11 cellular contexts compared by ENCODE assay signal in the genomic region with DNA sequence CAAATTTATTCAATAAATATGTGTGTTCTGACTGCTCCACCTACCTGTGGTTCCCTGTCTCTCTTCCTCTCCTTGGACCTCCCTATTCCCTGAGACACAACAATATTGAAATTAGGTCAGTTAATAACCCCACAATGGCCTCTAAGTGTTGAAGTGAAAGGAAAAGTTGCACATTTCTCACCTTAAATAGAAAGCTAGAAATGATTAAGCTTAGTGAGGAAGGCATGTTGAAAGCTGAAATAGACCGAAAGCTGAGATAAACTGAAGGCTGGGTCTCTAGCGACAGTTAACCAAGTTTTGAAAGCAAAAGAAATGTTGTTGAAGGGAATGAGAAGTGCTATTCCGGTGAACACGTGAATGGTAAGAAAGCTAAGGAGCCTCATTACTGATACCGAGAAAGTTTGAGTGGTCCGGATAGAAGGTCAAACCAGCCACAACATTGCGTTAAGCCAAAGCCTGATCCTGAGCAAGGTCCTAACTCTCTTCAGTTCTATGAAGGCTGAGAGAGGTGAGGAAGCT. TPM values are rescaled to one million over a fixed set of nuclear protein-coding genes. Genes with fewer than 3 reads are reported as not detected.
DNase-seq lines count a peak whose midpoint lies in the region; ATAC-seq and TF ChIP-seq lines count a peak whose summit lies in the region.
"Had no signal": no experiment of that assay in that cellular context is flagged by ENCODE, and none has a peak within 500 bp of the region (broad histone marks: within the 10 kb centered on the region; RNA-seq: fewer than 3 reads in every experiment).

No MANE protein-coding gene starts in this region.

- peaks cover 1% of the 10 kb centered on the region for H3K27me3 Mint-ChIP-seq in activated CD8-positive, alpha-beta T cell treated with anti-CD3 and anti-CD28 coated beads for 36 hours
- no peaks in the 10 kb centered on the region for H3K27me3 Mint-ChIP-seq in activated CD8-positive, alpha-beta T cell treated with anti-CD3 and anti-CD28 coated beads, Interleukin-2, amount 10 ng/mL, durations not matched to agents 7 days and 5 days (ENCODE audit: low read depth)
- no peaks in the 10 kb centered on the region for H3K27me3 Mint-ChIP-seq in stimulated activated naive B cell treated with anti-CD40 and anti-IgM and Interleukin-4, amounts not matched to agents 10 μg/mL and 1 μg/mL and 100 μg/mL, for 72 hours

- no peaks in the 10 kb centered on the region for H3K36me3 Mint-ChIP-seq in activated CD8-positive, alpha-beta T cell treated with anti-CD3 and anti-CD28 coated beads for 36 hours (ENCODE audit: low read depth)
- no peaks in the 10 kb centered on the region for H3K36me3 Mint-ChIP-seq in activated CD8-positive, alpha-beta T cell treated with anti-CD3 and anti-CD28 coated beads, Interleukin-2, amount 10 ng/mL, durations not matched to agents 7 days and 5 days (ENCODE audit: low read depth)
- H3K36me3 Mint-ChIP-seq in stimulated activated naive B cell treated with anti-CD40 and anti-IgM and Interleukin-4, amounts not matched to agents 10 μg/mL and 1 μg/mL and 100 μg/mL, for 72 hours = peaks cover 4 to 9% of the 10 kb centered on the region in 2 donors

- no peaks in the 10 kb centered on the region for H3K27me3 ChIP-seq in adrenal gland
- H3K27me3 ChIP-seq: right atrium auricular region had no signal

- H3K27ac Mint-ChIP-seq in activated CD8-positive, alpha-beta T cell treated with anti-CD3 and anti-CD28 coated beads for 36 hours = peak overlapping the region; percentile 74
- H3K27ac Mint-ChIP-seq in activated CD8-positive, alpha-beta T cell treated with anti-CD3 and anti-CD28 coated beads, Interleukin-2, amount 10 ng/mL, durations not matched to agents 7 days and 5 days = no peak overlapping the region
- peak overlapping the region; percentile 52 for H3K27ac Mint-ChIP-seq in stimulated activated naive B cell treated with anti-CD40 and anti-IgM and Interleukin-4, amounts not matched to agents 10 μg/mL and 1 μg/mL and 100 μg/mL, for 72 hours

- no peak for DNase-seq in activated CD8-positive, alpha-beta T cell treated with anti-CD3 and anti-CD28 coated beads for 36 hours
- DNase-seq in activated CD8-positive, alpha-beta T cell treated with anti-CD3 and anti-CD28 coated beads, Interleukin-2, amount 10 ng/mL, durations not matched to agents 7 days and 5 days = no peak
- no peak for DNase-seq in stimulated activated naive B cell treated with anti-CD40 and anti-IgM and Interleukin-4, amounts not matched to agents 10 μg/mL and 1 μg/mL and 100 μg/mL, for 72 hours
- DNase-seq in mucosa of gallbladder (ENCODE audit: low spot score) (no peak), hepatic stellate cell (ENCODE audit: low spot score) (no peak), adrenal gland (no peak)
- DNase-seq: MV-4-11 had no signal

- no peak for TF ChIP-seq CTCF in activated CD8-positive, alpha-beta T cell treated with anti-CD3 and anti-CD28 coated beads for 36 hours (IDR thresholded peaks at IDR 0.05)
- TF ChIP-seq CTCF in adrenal gland (IDR thresholded peaks at IDR 0.05) = no peak

- POLR2A ChIA-PET in activated CD8-positive, alpha-beta T cell treated with anti-CD3 and anti-CD28 coated beads for 36 hours (lab: Charles Lee) = interaction anchor here (0.7 to 0.9 kb wide), 3 partner anchors 13 to 648 kb away, joined by 3 read pairs; no protein-coding TSS in a partner anchor
- POLR2A ChIA-PET in activated CD8-positive, alpha-beta T cell treated with anti-CD3 and anti-CD28 coated beads, Interleukin-2, amount 10 ng/mL, durations not matched to agents 7 days and 5 days (lab: Charles Lee) = interaction anchor here (1.2 kb wide), 1 partner anchor 12 kb away, joined by 6 read pairs; no protein-coding TSS in a partner anchor

- CTCF ChIA-PET in activated CD8-positive, alpha-beta T cell treated with anti-CD3 and anti-CD28 coated beads for 36 hours (lab: Charles Lee) = interaction anchor here (0.9 to 1.2 kb wide), 5 partner anchors 23 to 389 kb away, joined by 3 read pairs; no protein-coding TSS in a partner anchor
- CTCF ChIA-PET in activated CD8-positive, alpha-beta T cell treated with anti-CD3 and anti-CD28 coated beads, Interleukin-2, amount 10 ng/mL, durations not matched to agents 7 days and 5 days (lab: Charles Lee) = interaction anchor here (1.3 to 1.4 kb wide), 3 partner anchors 10 to 35 kb away, joined by 4 read pairs; no protein-coding TSS in a partner anchor

- H3K4me1 ChIP-seq in adrenal gland (replicated peaks in 1 of 2) = peaks cover 2 to 13% of the 10 kb centered on the region in 2 donors

- intact Hi-C loops in activated CD8-positive, alpha-beta T cell treated with anti-CD3 and anti-CD28 coated beads for 36 hours (cut with micrococcal nuclease) = no loop called here
- intact Hi-C loops in adrenal gland (cut with DNase I) = no loop called here

- no peak for TF ChIP-seq POLR2A in adrenal gland (IDR thresholded peaks at IDR 0.05)

- peaks cover 14% of the 10 kb centered on the region for H3K4me1 Mint-ChIP-seq in activated CD8-positive, alpha-beta T cell treated with anti-CD3 and anti-CD28 coated beads for 36 hours (ENCODE audit: low read depth)
- peaks cover 6% of the 10 kb centered on the region for H3K4me1 Mint-ChIP-seq in activated CD8-positive, alpha-beta T cell treated with anti-CD3 and anti-CD28 coated beads, Interleukin-2, amount 10 ng/mL, durations not matched to agents 7 days and 5 days (ENCODE audit: low read depth)
- H3K4me1 Mint-ChIP-seq in stimulated activated naive B cell treated with anti-CD40 and anti-IgM and Interleukin-4, amounts not matched to agents 10 μg/mL and 1 μg/mL and 100 μg/mL, for 72 hours = peaks cover 37 to 55% of the 10 kb centered on the region in 2 donors

- no peak overlapping the region for H3K27ac ChIP-seq in adrenal gland
- H3K27ac ChIP-seq: A549, right atrium auricular region had no signal

- no peaks in the 10 kb centered on the region for H3K36me3 ChIP-seq in adrenal gland (replicated peaks in 1 of 2)
- H3K36me3 ChIP-seq: right atrium auricular region had no signal

- ATAC-seq in activated CD8-positive, alpha-beta T cell treated with anti-CD3 and anti-CD28 coated beads for 36 hours = peak; percentile 86
- no peak for ATAC-seq in activated CD8-positive, alpha-beta T cell treated with anti-CD3 and anti-CD28 coated beads, Interleukin-2, amount 10 ng/mL, durations not matched to agents 7 days and 5 days
- ATAC-seq in GM21717 (IDR thresholded peaks at IDR 0.05; ENCODE audit: unreplicated experiment) (peak; percentile 96), HG03378 (IDR thresholded peaks at IDR 0.05; ENCODE audit: unreplicated experiment) (peak; percentile 96)
- ATAC-seq in stimulated activated naive B cell treated with anti-CD40 and anti-IgM and Interleukin-4, amounts not matched to agents 10 μg/mL and 1 μg/mL and 100 μg/mL, for 72 hours (replicated peaks) = peak; percentile 79 to 85
- ATAC-seq: A549 had no signal

- H3K9me3 ChIP-seq in adrenal gland (replicated peaks in 1 of 3) = no peaks in the 10 kb centered on the region
- H3K9me3 ChIP-seq: A549, right atrium auricular region had no signal

- 76 to 79% (median 76%) methylated on average over 7 of the region's 7 CpGs for WGBS in adrenal gland, 4 donors

- H3K4me3 ChIP-seq in adrenal gland = no peak overlapping the region
- H3K4me3 ChIP-seq: A549, right atrium auricular region had no signal

- no peaks in the 10 kb centered on the region for H3K9me3 Mint-ChIP-seq in activated CD8-positive, alpha-beta T cell treated with anti-CD3 and anti-CD28 coated beads for 36 hours
- H3K9me3 Mint-ChIP-seq in activated CD8-positive, alpha-beta T cell treated with anti-CD3 and anti-CD28 coated beads, Interleukin-2, amount 10 ng/mL, durations not matched to agents 7 days and 5 days (ENCODE audit: insufficient read depth) = no peaks in the 10 kb centered on the region
- H3K9me3 Mint-ChIP-seq in stimulated activated naive B cell treated with anti-CD40 and anti-IgM and Interleukin-4, amounts not matched to agents 10 μg/mL and 1 μg/mL and 100 μg/mL, for 72 hours = no peaks in the 10 kb centered on the region

- H3K4me3 Mint-ChIP-seq in activated CD8-positive, alpha-beta T cell treated with anti-CD3 and anti-CD28 coated beads for 36 hours = peak overlapping the region; percentile 33
- no peak overlapping the region for H3K4me3 Mint-ChIP-seq in activated CD8-positive, alpha-beta T cell treated with anti-CD3 and anti-CD28 coated beads, Interleukin-2, amount 10 ng/mL, durations not matched to agents 7 days and 5 days
- H3K4me3 Mint-ChIP-seq in stimulated activated naive B cell treated with anti-CD40 and anti-IgM and Interleukin-4, amounts not matched to agents 10 μg/mL and 1 μg/mL and 100 μg/mL, for 72 hours = peak overlapping the region; percentile 25 to 48

RNA-seq across cellular contexts. Expression of a gene that starts 34.1 kb away (rescaled TPM):
- total RNA-seq in activated CD8-positive, alpha-beta T cell treated with anti-CD3 and anti-CD28 coated beads for 36 hours = 1 to 10 TPM; 1.2 to 1.5 TPM
- under 1 TPM; 0.16 to 0.42 TPM for total RNA-seq in activated CD8-positive, alpha-beta T cell treated with anti-CD3 and anti-CD28 coated beads, Interleukin-2, amount 10 ng/mL, durations not matched to agents 7 days and 5 days
- total RNA-seq in mucosa of gallbladder (24.0 TPM), adrenal gland (10 to 100 TPM; 11.4 to 33.8 (median 19.0) TPM)
- 10 to 100 TPM in 1 of 3 donors, 1 to 10 TPM in 2; 5.9 to 17.2 (median 9.7) TPM for polyA plus RNA-seq in adrenal gland
